Comparison of ENCODE assay signal across 8 cellular contexts in genomic region chr1:42456754-42457089, GRCh38. TPM values are rescaled to one million over a fixed set of nuclear protein-coding genes. Genes with fewer than 3 reads are reported as not detected.
DNase-seq lines count a peak whose midpoint lies in the region; ATAC-seq and TF ChIP-seq lines count a peak whose summit lies in the region.

No MANE protein-coding gene starts in this region.

- peak overlapping the region; percentile 93 for H3K4me2 ChIP-seq in GM23338

- no peaks in the 10 kb centered on the region for H3K9me3 Mint-ChIP-seq in GM23338

- peak overlapping the region; percentile 77 for H3K27ac Mint-ChIP-seq in GM23338

- TF ChIP-seq CTCF in GM10248 (IDR thresholded peaks at IDR 0.05; ENCODE audit: control extremely low read depth, extremely low read depth, low read depth, missing control alignments) = no peak
- TF ChIP-seq CTCF in GM23338 (conservative IDR thresholded peaks at IDR 0.05; ENCODE audit: low read depth in 2 of 2) = no peak
- TF ChIP-seq CTCF in breast epithelium (IDR thresholded peaks at IDR 0.05) = no peak

- H3K4me1 ChIP-seq in GM23338 (ENCODE audit: insufficient read depth) (peaks cover 9% of the 10 kb centered on the region), breast epithelium (peaks cover 3 to 5% of the 10 kb centered on the region in 2 donors)

- POLR2A ChIA-PET in GM10248 (lab: Yijun Ruan, JAX) = interaction anchor here (0.6 to 1.0 kb wide), 2 partner anchors 201 to 1306 kb away, joined by 3 read pairs; partner anchors contain the start of gene PPIH

- H2AFZ ChIP-seq in GM23338 = peak overlapping the region; percentile 100

- H3K27ac ChIP-seq in GM23338 (ENCODE audit: low read depth) (peak overlapping the region; percentile 94), breast epithelium (peak overlapping the region; percentile 90 to 93)

- H3K27me3 ChIP-seq in GM23338 (ENCODE audit: insufficient read depth) (no peaks in the 10 kb centered on the region), breast epithelium (no peaks in the 10 kb centered on the region)

- 0 out of 2 replicates have a peak, but pooled peaks cover 12% of the 10 kb centered on the region for H3F3A ChIP-seq in GM23338 (replicated peaks; ENCODE audit: low read depth)

- H3K36me3 ChIP-seq in GM23338 (ENCODE audit: insufficient read depth) = no peaks in the 10 kb centered on the region; the same call in 1 of the 2 replicates
- H3K36me3 ChIP-seq in breast epithelium = no peaks in the 10 kb centered on the region

- peaks cover 19% of the 10 kb centered on the region; the same call in 1 of the 2 replicates for H3K79me2 ChIP-seq in GM23338 (replicated peaks; ENCODE audit: insufficient read depth)

- peaks cover 12% of the 10 kb centered on the region for H3K27me3 Mint-ChIP-seq in GM23338 (ENCODE audit: insufficient read depth, low read depth, poor library complexity)

- DNase-seq in GM10248 (ENCODE audit: extremely low spot score) (peak; percentile 76), GM23338 (ENCODE audit: low spot score) (peak; percentile 72), LHCN-M2 (ENCODE audit: low read depth) (peak; percentile 48), T-helper 2 cell (peak in 4 of 5 experiments; percentile 21 to 87 (median 36)), breast epithelium (ENCODE audit: low spot score in 2 of 2) (peak in 1 of 2 donors; percentile 24), islet precursor cell (peak; percentile 84), OCI-M2 (lab: John Stamatoyannopoulos, UW; ENCODE audit: unreplicated experiment) (no peak)
- DNase-seq in stimulated activated CD4-positive, alpha-beta T cell treated with anti-CD3 and anti-CD28 coated beads, Interleukin-15, amount 100 ng/mL, for 48 hours (ENCODE audit: low read depth in 2 of 2) = peak; percentile 38 to 41

- H3K4me3 ChIP-seq in GM23338 (peak overlapping the region; percentile 96), breast epithelium (peak overlapping the region; percentile 75 to 91 (median 90))

- no peaks in the 10 kb centered on the region for H3K9me2 ChIP-seq in GM23338 (ENCODE audit: insufficient read depth)

- CTCF ChIA-PET in GM10248 (lab: Yijun Ruan, JAX) = interaction anchor here (0.8 to 1.3 kb wide), 2 partner anchors 9 to 11 kb away, joined by 4 read pairs; no protein-coding TSS in a partner anchor

- H3K4me3 Mint-ChIP-seq in GM23338 = peak overlapping the region; percentile 88

- peaks cover 9% of the 10 kb centered on the region for H3K4me1 Mint-ChIP-seq in GM23338

- no peak for TF ChIP-seq POLR2A in breast epithelium (IDR thresholded peaks at IDR 0.05)

- H4K20me1 ChIP-seq in GM23338 (replicated peaks; ENCODE audit: insufficient read depth) = no peaks in the 10 kb centered on the region

- peak; percentile 71 for ATAC-seq in GM23338

- intact Hi-C loops in breast epithelium (cut with DNase I; ENCODE audit: low total_unique reads) = no loop called here

- H3K9me3 ChIP-seq in breast epithelium = no peaks in the 10 kb centered on the region

- H3K36me3 Mint-ChIP-seq in GM23338 (ENCODE audit: low read depth) = peaks cover 27% of the 10 kb centered on the region

TF ChIP-seq in GM23338, 12 proteins besides CTCF, POLR2A, EP300 and RAD21:
- TF ChIP-seq ZNF331 (CRISPR knock-in tag; IDR thresholded peaks at IDR 0.05; ENCODE audit: low read depth) (no peak), NANOG (IDR thresholded peaks at IDR 0.05; ENCODE audit: borderline replicate concordance) (no peak), EZH2phosphoT487 (IDR thresholded peaks at IDR 0.05; ENCODE audit: unreplicated experiment) (no peak), ZNF114 (CRISPR knock-in tag; IDR thresholded peaks at IDR 0.05) (no peak), EZH2 (IDR thresholded peaks at IDR 0.05; ENCODE audit: low read depth, unreplicated experiment) (no peak), CREB1 (CRISPR knock-in tag; IDR thresholded peaks at IDR 0.05; ENCODE audit: low read depth) (no peak), JUNB (IDR thresholded peaks at IDR 0.05; ENCODE audit: unreplicated experiment) (no peak)

RNA-seq across cellular contexts. Expression of gene PPCS, which starts 0.4 kb away (rescaled TPM):
- total RNA-seq in GM23338 (2014; rRNA removed; shearing (Covaris generic)) = 35.6 and 38.0 TPM in 2 replicates
- 47.6 and 49.1 TPM in 2 replicates for polyA plus RNA-seq in GM23338 (2016; fragmentation: Nextera tagmentation; extraction: Ambion mirVana)
- total RNA-seq in LHCN-M2 (2014; rRNA removed) (33.8 and 51.8 TPM in 2 replicates), breast epithelium (10 to 100 TPM; 67.8 to 89.3 (median 77.0) TPM)
- polyA plus RNA-seq in LHCN-M2 (2012) = 32.8 TPM

RNA-seq across cellular contexts. Expression of gene ZMYND12, which starts 0.9 kb away (rescaled TPM):
- total RNA-seq in GM23338 (2014; rRNA removed; shearing (Covaris generic)) = 0.58 and 0.63 TPM in 2 replicates
- polyA plus RNA-seq in GM23338 (2016; fragmentation: Nextera tagmentation; extraction: Ambion mirVana) = 0.16 and 0.90 TPM in 2 replicates
- not detected in 2 replicates for total RNA-seq in LHCN-M2 (2014; rRNA removed)
- polyA plus RNA-seq in LHCN-M2 (2012) = 0.07 TPM
- total RNA-seq in breast epithelium = 1 to 10 TPM; 1.3 to 4.6 (median 3.8) TPM

RNA-seq across cellular contexts. Expression of gene CCDC30, which starts 6.4 kb away (rescaled TPM):
- total RNA-seq in GM23338 (2014; rRNA removed; shearing (Covaris generic)) = 0.23 and 0.56 TPM in 2 replicates
- polyA plus RNA-seq in GM23338 (2016; fragmentation: Nextera tagmentation; extraction: Ambion mirVana) = 1.8 and 2.0 TPM in 2 replicates
- 0.17 and 0.38 TPM in 2 replicates for total RNA-seq in LHCN-M2 (2014; rRNA removed)
- polyA plus RNA-seq in LHCN-M2 (2012) = 0.43 TPM
- 10 to 100 TPM in 2 of 3 donors, 1 to 10 TPM in 1; 3.4 to 15.4 (median 14.0) TPM for total RNA-seq in breast epithelium
